ENCODE assay signal across 8 cellular contexts in the genomic region with DNA sequence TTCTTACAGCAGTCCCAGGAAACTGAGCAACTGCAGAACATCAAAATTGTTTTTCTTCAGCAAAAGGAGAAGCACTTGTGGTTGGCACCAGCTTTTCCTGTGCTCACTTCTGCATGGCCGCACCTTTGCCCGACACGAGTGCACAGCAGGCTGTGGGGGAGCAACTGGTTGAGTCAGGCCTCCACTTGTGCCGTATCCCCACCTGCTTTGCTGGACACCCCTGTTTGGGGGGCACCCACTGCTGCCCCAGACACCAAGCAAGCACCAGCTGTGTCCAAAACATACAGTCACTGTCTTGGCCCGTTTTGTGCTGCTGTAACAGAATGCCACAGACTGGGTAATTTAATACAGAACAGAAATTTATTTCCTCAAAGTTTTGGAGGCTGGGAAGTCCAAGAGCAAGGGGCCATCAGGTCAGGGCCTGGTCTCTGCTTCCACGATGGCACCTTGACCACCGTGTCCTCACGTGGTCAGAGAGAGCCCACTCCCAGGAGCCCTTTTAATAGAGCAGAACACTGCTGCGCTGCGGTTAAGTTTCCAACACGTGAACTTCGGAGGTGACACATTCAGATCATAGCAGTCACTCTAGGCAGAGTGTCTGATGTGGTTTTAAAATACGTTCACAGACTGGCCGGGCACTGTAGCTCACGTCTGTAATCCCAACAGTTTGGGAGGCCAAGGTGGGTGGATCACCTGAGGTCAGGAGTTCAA.
DNase-seq lines count a peak whose midpoint lies in the region; ATAC-seq lines count a peak whose summit lies in the region.

No MANE protein-coding gene starts in this region.

- intact Hi-C loops in dendritic cell treated with granulocyte-macrophage colony-stimulating factor and Interleukin-4, amounts not matched to agents 40 ng/mL and 50 ng/mL, for 4 days (cut with micrococcal nuclease) = no loop called here

- peak; percentile 58 for DNase-seq in UCSD-AML1 (lab: John Stamatoyannopoulos, UW; ENCODE audit: unreplicated experiment)
- DNase-seq in stimulated activated CD8-positive, alpha-beta memory T cell treated with anti-CD3 and anti-CD28 coated beads, Interleukin-7, amount 100 ng/mL, for 4 hours (ENCODE audit: low read depth in 2 of 2) = peak; percentile 64 to 72
- DNase-seq in GM03348 (ENCODE audit: low spot score) = no peak
- no peak for DNase-seq in NCI-H1048 (lab: John Stamatoyannopoulos, UW)
- DNase-seq in cerebellar cortex (ENCODE audit: low spot score) = no peak

- H3K4me1 Mint-ChIP-seq in dendritic cell treated with granulocyte-macrophage colony-stimulating factor and Interleukin-4, amounts not matched to agents 40 ng/mL and 50 ng/mL, for 4 days (ENCODE audit: low read depth) = peaks cover 45% of the 10 kb centered on the region

- H3K27me3 Mint-ChIP-seq in dendritic cell treated with granulocyte-macrophage colony-stimulating factor and Interleukin-4, amounts not matched to agents 40 ng/mL and 50 ng/mL, for 4 days = no peaks in the 10 kb centered on the region

- H3K36me3 Mint-ChIP-seq in dendritic cell treated with granulocyte-macrophage colony-stimulating factor and Interleukin-4, amounts not matched to agents 40 ng/mL and 50 ng/mL, for 4 days (ENCODE audit: low read depth) = peaks cover 6% of the 10 kb centered on the region

- H3K4me3 Mint-ChIP-seq in dendritic cell treated with granulocyte-macrophage colony-stimulating factor and Interleukin-4, amounts not matched to agents 40 ng/mL and 50 ng/mL, for 4 days = peak overlapping the region; percentile 34

- peak overlapping the region; percentile 82 for H3K27ac Mint-ChIP-seq in dendritic cell treated with granulocyte-macrophage colony-stimulating factor and Interleukin-4, amounts not matched to agents 40 ng/mL and 50 ng/mL, for 4 days

- peak; percentile 44 for ATAC-seq in HG02798 (IDR thresholded peaks at IDR 0.05; ENCODE audit: poor library complexity, unreplicated experiment)
- ATAC-seq in GM19023 (IDR thresholded peaks at IDR 0.05; ENCODE audit: unreplicated experiment) = no peak

- no peaks in the 10 kb centered on the region for H3K9me3 Mint-ChIP-seq in dendritic cell treated with granulocyte-macrophage colony-stimulating factor and Interleukin-4, amounts not matched to agents 40 ng/mL and 50 ng/mL, for 4 days

Comparison
In these comparisons a context has a peak if more than half of its experiments do, and no peak if none do; other contexts are left out.
1. DNase-seq: peak in UCSD-AML1 (single experiment) and stimulated activated CD8-positive, alpha-beta memory T cell treated with anti-CD3 and anti-CD28 coated beads, Interleukin-7, amount 100 ng/mL, for 4 hours (2 of 2); none in GM03348 (single experiment), NCI-H1048 (single experiment) and cerebellar cortex (single experiment).